Comparison of ENCODE assay signal across 8 cellular contexts in the genomic region with DNA sequence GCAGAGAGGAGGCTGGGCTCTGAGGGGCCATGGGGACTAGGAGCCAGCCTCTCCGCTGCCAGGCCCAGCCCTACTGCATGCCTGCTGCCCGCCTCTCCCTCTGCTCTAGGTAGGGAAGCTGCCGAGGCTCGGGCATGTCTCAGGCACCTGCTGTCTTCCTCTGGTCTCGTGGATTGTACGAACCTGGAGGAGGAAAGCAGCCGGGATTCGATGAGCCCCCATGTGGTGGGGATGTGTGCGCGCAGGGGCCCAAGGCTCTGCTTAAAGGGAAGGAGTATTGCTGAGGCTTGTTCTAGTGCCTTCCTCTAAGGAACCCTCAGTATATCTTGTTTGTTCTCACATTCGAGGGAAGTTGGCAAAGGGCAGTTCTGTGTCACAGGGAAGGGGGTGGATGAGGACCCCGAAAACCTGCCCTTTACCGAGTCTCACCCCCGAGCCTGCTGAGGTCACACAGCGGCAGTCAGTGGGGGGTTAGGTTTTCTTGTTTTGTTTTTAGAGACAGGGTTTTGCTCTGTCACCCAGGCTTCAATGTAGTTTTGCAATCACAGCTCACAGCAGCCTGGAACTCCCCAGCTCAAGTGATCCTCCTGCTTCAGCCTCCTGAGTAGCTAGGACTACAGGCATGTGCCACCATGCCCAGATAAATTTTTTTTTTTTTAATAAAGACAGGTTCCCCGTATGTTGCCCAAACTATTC. TPM values are rescaled to one million over a fixed set of nuclear protein-coding genes. Genes with fewer than 3 reads are reported as not detected.
DNase-seq lines count a peak whose midpoint lies in the region; ATAC-seq, FAIRE-seq and TF ChIP-seq lines count a peak whose summit lies in the region.
"Had no signal": no experiment of that assay in that cellular context is flagged by ENCODE, and none has a peak within 500 bp of the region (broad histone marks: within the 10 kb centered on the region; RNA-seq: fewer than 3 reads in every experiment).

No MANE protein-coding gene starts in this region.

- no peaks in the 10 kb centered on the region for H3K9me3 ChIP-seq in prostate gland

- intact Hi-C loops in prostate gland (cut with DNase I): no loop called here

- no peaks in the 10 kb centered on the region for H3K36me3 Mint-ChIP-seq in endothelial cell (ENCODE audit: low read depth, unreplicated experiment)
- H3K36me3 Mint-ChIP-seq: naive B cell had no signal

- H3K4me3 Mint-ChIP-seq in endothelial cell (ENCODE audit: unreplicated experiment): no peak overlapping the region
- H3K4me3 Mint-ChIP-seq: naive B cell had no signal

- WGBS in prostate gland: 54% methylated on average over 16 of the region's 16 CpGs

- H3K4me1 ChIP-seq in prostate gland (replicated peaks): peaks cover 48% of the 10 kb centered on the region

- no peaks in the 10 kb centered on the region for H3K9me3 Mint-ChIP-seq in endothelial cell (ENCODE audit: unreplicated experiment)
- H3K9me3 Mint-ChIP-seq: naive B cell had no signal

- no peaks in the 10 kb centered on the region for H3K27me3 ChIP-seq in prostate gland (replicated peaks; ENCODE audit: insufficient read depth)

- TF ChIP-seq POLR2A in GM12891 (IDR thresholded peaks at IDR 0.05; ENCODE audit: low read depth, low read length) (no peak), prostate gland (IDR thresholded peaks at IDR 0.05) (no peak)

- FAIRE-seq in GM12891 (lab: Jason Lieb, UNC): peak; percentile 51

- no peak overlapping the region for H3K4me3 ChIP-seq in prostate gland

- peaks cover 6% of the 10 kb centered on the region for H3K27me3 Mint-ChIP-seq in endothelial cell (ENCODE audit: unreplicated experiment)

- H3K27ac ChIP-seq in prostate gland: peak overlapping the region; percentile 98

- H3K36me3 ChIP-seq in prostate gland: no peaks in the 10 kb centered on the region

- DNase-seq in GM12891 (ENCODE audit: insufficient read length, low spot score) (no peak), NCI-H524 treated with DMSO at 0.1 percent for 48 hours (lab: John Stamatoyannopoulos, UW) (peak; percentile 34), endothelial cell (ENCODE audit: low spot score) (peak; percentile 61), prostate gland (ENCODE audit: low spot score) (no peak), Ammon's horn (ENCODE audit: low spot score) (no peak)
- DNase-seq in activated CD4-positive, CD25-positive, alpha-beta regulatory T cell treated with anti-CD3 and anti-CD28 coated beads, Interleukin-2, amount 50 U/mL, for 72 hours: no peak
- DNase-seq: naive B cell had no signal

- peaks cover 6% of the 10 kb centered on the region for H3K4me1 Mint-ChIP-seq in endothelial cell (ENCODE audit: unreplicated experiment)

- no peak for ATAC-seq in HG03159 (IDR thresholded peaks at IDR 0.05; ENCODE audit: unreplicated experiment)

- H3K27ac Mint-ChIP-seq in endothelial cell (ENCODE audit: unreplicated experiment): no peak overlapping the region
- H3K27ac Mint-ChIP-seq: naive B cell had no signal

- TF ChIP-seq CTCF in endothelial cell (IDR thresholded peaks at IDR 0.05; ENCODE audit: unreplicated experiment) (peak; percentile 28), prostate gland (IDR thresholded peaks at IDR 0.05) (peak in 3 of 4 experiments; percentile 11 to 37 (median 19))

TF ChIP-seq in GM12891, 5 proteins besides CTCF, POLR2A, EP300 and RAD21:
- TF ChIP-seq TAF1 (IDR thresholded peaks at IDR 0.05; ENCODE audit: low read depth, low read length) (no peak), POU2F2 (IDR thresholded peaks at IDR 0.05; ENCODE audit: low read depth, low read length) (no peak), SPI1 (IDR thresholded peaks at IDR 0.05; ENCODE audit: low read depth, low read length) (no peak), PAX5 (IDR thresholded peaks at IDR 0.05; ENCODE audit: insufficient read depth, low read length, severe bottlenecking) (no peak), POLR2AphosphoS5 (IDR thresholded peaks at IDR 0.05; ENCODE audit: low read depth, low read length) (no peak)

RNA-seq across cellular contexts. Expression of gene DAGLA, which starts 21.3 kb away (rescaled TPM):
- polyA plus RNA-seq in GM12891 (2012; ENCODE audit: low read depth, missing spikeins): 0.04 TPM
- total RNA-seq in endothelial cell (ENCODE audit: unreplicated experiment): 3.2 TPM
- 10 to 100 TPM; 10.8 to 12.2 TPM for total RNA-seq in prostate gland

RNA-seq across cellular contexts. Expression of gene MYRF, which starts 51.0 kb away (rescaled TPM):
- 0.83 TPM for polyA plus RNA-seq in GM12891 (2012; ENCODE audit: low read depth, missing spikeins)
- total RNA-seq in endothelial cell (ENCODE audit: unreplicated experiment) (1.5 TPM), prostate gland (1 to 10 TPM in 1 of 2 donors, under 1 TPM in 1; 0.77 to 3.4 TPM)

Comparison
In these comparisons a context has a peak if more than half of its experiments do, and no peak if none do; other contexts are left out.
1. DNase-seq: peak in NCI-H524 treated with DMSO at 0.1 percent for 48 hours (single experiment) and endothelial cell (single experiment); none in GM12891 (single experiment), prostate gland (single experiment), activated CD4-positive, CD25-positive, alpha-beta regulatory T cell treated with anti-CD3 and anti-CD28 coated beads, Interleukin-2, amount 50 U/mL, for 72 hours (single experiment) and Ammon's horn (single experiment).